In the genomic region with DNA sequence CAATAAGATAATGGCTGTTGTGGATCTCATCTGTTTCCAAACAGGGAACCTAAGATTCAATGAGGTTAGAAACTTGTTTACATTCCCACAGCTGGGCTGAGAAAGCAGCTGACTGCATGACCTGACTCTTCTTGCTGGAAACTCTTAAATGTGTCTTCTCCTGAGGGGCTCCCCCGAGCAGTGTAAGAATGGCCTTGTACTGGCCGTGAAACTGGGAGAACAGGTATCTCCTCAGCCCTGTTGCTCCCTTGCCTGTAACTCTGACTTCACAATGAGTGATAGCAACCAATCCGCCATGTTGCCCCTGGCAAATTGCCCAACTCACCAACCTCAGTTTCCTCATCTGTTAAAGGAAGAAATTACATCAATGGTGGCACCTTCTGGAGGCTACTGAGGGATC, we compare ENCODE assay signal across 18 cellular contexts. TPM values are rescaled to one million over a fixed set of nuclear protein-coding genes. Genes with fewer than 3 reads are reported as not detected.
DNase-seq lines count a peak whose midpoint lies in the region; ATAC-seq, FAIRE-seq and TF ChIP-seq lines count a peak whose summit lies in the region.
"Had no signal": no experiment of that assay in that cellular context is flagged by ENCODE, and none has a peak within 500 bp of the region (broad histone marks: within the 10 kb centered on the region; RNA-seq: fewer than 3 reads in every experiment).

No MANE protein-coding gene starts in this region.

- no peak for TF ChIP-seq RAD21 in K562 (CRISPR knock-in tag; conservative IDR thresholded peaks at IDR 0.05 in 1 of 2, IDR thresholded peaks at IDR 0.05 in 1 of 2)

- H3K79me1 ChIP-seq in mesenchymal stem cell (replicated peaks; ENCODE audit: low read length, poor library complexity, severe bottlenecking), result no peaks in the 10 kb centered on the region

- CTCF ChIA-PET in K562 (lab: Yijun Ruan, JAX; ENCODE audit: low intra/inter-chr PET ratio), result no interaction called here

- intact Hi-C loops in K562 (cut with micrococcal nuclease), result no loop called here

- no peak overlapping the region for H3K4me2 ChIP-seq in K562 (ENCODE audit: insufficient read depth, low read length)
- no peak overlapping the region for H3K4me2 ChIP-seq in mesenchymal stem cell (ENCODE audit: low read length, poor library complexity, severe bottlenecking)

- 0% methylated on average over 3 of the region's 3 CpGs for WGBS in K562 (ENCODE audit: insufficient coverage, low coverage, missing lambda C conversion rate)
- WGBS in endodermal cell (ENCODE audit: insufficient coverage in 1 of 2, insufficient read length in 1 of 2), 2 experiments, result 83 to 84% methylated on average over 2 to 3 of the region's 3 CpGs
- 61% methylated on average over 3 of the region's 3 CpGs for WGBS in mesenchymal stem cell

- H3K23ac ChIP-seq in mesenchymal stem cell (ENCODE audit: low read length in 2 of 2), result no peak overlapping the region

- H3K4me3 Mint-ChIP-seq in endodermal cell, result no peak overlapping the region
- H3K4me3 Mint-ChIP-seq: CD4-positive, CD25-positive, alpha-beta regulatory T cell; CD8-positive, alpha-beta memory T cell; H9 had no signal

- no peaks in the 10 kb centered on the region for H3K9me3 ChIP-seq in K562 (replicated peaks; ENCODE audit: control insufficient read depth, insufficient read depth, low read depth, low read length)
- H3K9me3 ChIP-seq in endodermal cell (ENCODE audit: control insufficient read depth, low read length), result peaks cover 14% of the 10 kb centered on the region
- no peaks in the 10 kb centered on the region for H3K9me3 ChIP-seq in mesenchymal stem cell (ENCODE audit: control insufficient read depth, low read length)
- H3K9me3 ChIP-seq: BE2C had no signal

- no peak overlapping the region for H2BK5ac ChIP-seq in mesenchymal stem cell (ENCODE audit: low read depth, low read length, poor library complexity, severe bottlenecking)

- H3K27me3 ChIP-seq in K562 (ENCODE audit: control insufficient read depth in 2 of 2, insufficient read depth in 2 of 2, low read length in 2 of 2) (no peaks in the 10 kb centered on the region; a peak in 1 of 5 replicates), endodermal cell (ENCODE audit: control insufficient read depth, insufficient read depth, low read length, poor library complexity, severe bottlenecking) (no peaks in the 10 kb centered on the region), mesenchymal stem cell (ENCODE audit: control insufficient read depth in 1 of 2, insufficient read depth in 1 of 2, low read length in 2 of 2) (no peaks in the 10 kb centered on the region)

- H3K18ac ChIP-seq in mesenchymal stem cell (ENCODE audit: low read depth in 1 of 2, low read length in 2 of 2), result no peak overlapping the region

- no peaks in the 10 kb centered on the region for H3K79me2 ChIP-seq in K562 (ENCODE audit: control insufficient read depth, insufficient read depth, low read length)

- no peaks in the 10 kb centered on the region for H3K9me1 ChIP-seq in K562 (ENCODE audit: control insufficient read depth, insufficient read depth, low read length)

- peaks cover 3% of the 10 kb centered on the region for H3K27me3 Mint-ChIP-seq in endodermal cell (ENCODE audit: insufficient read depth)

- ATAC-seq in K562 (no peak), GM18519 (IDR thresholded peaks at IDR 0.05; ENCODE audit: low FRiP score, unreplicated experiment) (no peak)
- ATAC-seq: HepG2 had no signal

- TF ChIP-seq POLR2A in K562 (conservative IDR thresholded peaks at IDR 0.05), result no peak

- no peak overlapping the region for H2BK15ac ChIP-seq in mesenchymal stem cell (ENCODE audit: low read depth, poor library complexity, severe bottlenecking)

- no peaks in the 10 kb centered on the region for H3K36me3 Mint-ChIP-seq in endodermal cell (ENCODE audit: low read depth)
- H3K36me3 Mint-ChIP-seq: CD4-positive, CD25-positive, alpha-beta regulatory T cell; CD8-positive, alpha-beta memory T cell had no signal

- FAIRE-seq in K562 (lab: Jason Lieb, UNC), result no peak
- FAIRE-seq: A204.1, D721Med, HepG2 had no signal

- no peak overlapping the region for H4K91ac ChIP-seq in mesenchymal stem cell (ENCODE audit: low read length)

- no peak overlapping the region for H3K14ac ChIP-seq in mesenchymal stem cell (ENCODE audit: low read length in 2 of 2)

- H3K4me3 ChIP-seq in K562 (no peak overlapping the region), endodermal cell (ENCODE audit: low read length) (no peak overlapping the region), mesenchymal stem cell (ENCODE audit: insufficient read depth in 1 of 2, low read depth in 1 of 2, low read length in 2 of 2) (no peak overlapping the region)

- peaks cover 4% of the 10 kb centered on the region for H3K9me3 Mint-ChIP-seq in endodermal cell
- H3K9me3 Mint-ChIP-seq: CD4-positive, CD25-positive, alpha-beta regulatory T cell; CD8-positive, alpha-beta memory T cell had no signal

- no TSS peak for BruUV-seq in K562 (replicated peaks; lab: Mats Ljungman, UMichigan)

- DNase-seq in K562 (ENCODE audit: extremely low read depth in 1 of 4, low spot score in 3 of 4), result no peak
- no peak for DNase-seq in endodermal cell
- peak; percentile 21 for DNase-seq in iris pigment epithelial cell (ENCODE audit: low read depth)
- no peak for DNase-seq in NCI-H2196 (lab: John Stamatoyannopoulos, UW; ENCODE audit: unreplicated experiment)
- no peak for DNase-seq in mesenchymal stem cell
- DNase-seq: ACHN; BE2C; C1 segment of cervical spinal cord; CD4-positive, CD25-positive, alpha-beta regulatory T cell; CD8-positive, alpha-beta memory T cell; COR-L47; GDM1; GOT3; H9 had no signal

- no peak overlapping the region for H2AFZ ChIP-seq in K562 (ENCODE audit: low read depth, low read length)
- no peak overlapping the region for H2AFZ ChIP-seq in mesenchymal stem cell (ENCODE audit: low read depth, low read length)

- peaks cover 11% of the 10 kb centered on the region for H3K4me1 Mint-ChIP-seq in endodermal cell

- H3K4ac ChIP-seq in mesenchymal stem cell (ENCODE audit: low read depth in 1 of 2, low read length in 2 of 2), result no peak overlapping the region

- H2BK12ac ChIP-seq in mesenchymal stem cell (ENCODE audit: low read length in 2 of 2), result no peak overlapping the region

- H3K4me1 ChIP-seq in K562 (replicated peaks in 1 of 2; ENCODE audit: control insufficient read depth in 2 of 2, insufficient read depth in 2 of 2, low read length in 2 of 2) (no peaks in the 10 kb centered on the region), endodermal cell (ENCODE audit: control insufficient read depth, insufficient read depth, low read length) (no peaks in the 10 kb centered on the region), mesenchymal stem cell (ENCODE audit: control insufficient read depth, insufficient read depth, low read depth, low read length) (no peaks in the 10 kb centered on the region)
- H3K4me1 ChIP-seq: BE2C had no signal

- no peaks in the 10 kb centered on the region for H4K20me1 ChIP-seq in K562 (replicated peaks; ENCODE audit: control insufficient read depth, insufficient read depth, low read length)

- TF ChIP-seq EP300 in K562 (IDR thresholded peaks at IDR 0.05; ENCODE audit: low read length), result no peak

- H3K9ac ChIP-seq in K562 (ENCODE audit: insufficient read depth in 1 of 2, low read depth in 2 of 2, low read length in 2 of 2) (no peak overlapping the region), endodermal cell (ENCODE audit: extremely low read depth, low read length, poor library complexity, severe bottlenecking) (no peak overlapping the region), mesenchymal stem cell (ENCODE audit: low read length) (no peak overlapping the region)

- H2AK5ac ChIP-seq in mesenchymal stem cell (ENCODE audit: low read length, severe bottlenecking), result no peak overlapping the region

- H3K27ac Mint-ChIP-seq in endodermal cell, result peak overlapping the region; percentile 45
- H3K27ac Mint-ChIP-seq: CD4-positive, CD25-positive, alpha-beta regulatory T cell; CD8-positive, alpha-beta memory T cell; H9 had no signal

- TF ChIP-seq CTCF in K562 (IDR thresholded peaks at IDR 0.05 in 2 of 3, conservative IDR thresholded peaks at IDR 0.05 in 1 of 3; ENCODE audit: insufficient read depth in 2 of 3, low read depth in 1 of 3, low read length in 3 of 3), result no peak
- TF ChIP-seq CTCF in endodermal cell (conservative IDR thresholded peaks at IDR 0.05), result no peak

- POLR2A ChIA-PET in K562 (lab: Yijun Ruan, JAX), result interaction anchor here (1.0 kb wide), 1 partner anchor 9 kb away, joined by 3 read pairs; no protein-coding TSS in a partner anchor

- no peak overlapping the region for H4K8ac ChIP-seq in mesenchymal stem cell (ENCODE audit: low read length)

- in situ Hi-C loops in K562 (cut with MboI), result no loop called here

- H2BK120ac ChIP-seq in mesenchymal stem cell (ENCODE audit: low read depth, low read length), result no peak overlapping the region

- H3K27ac ChIP-seq in K562 (ENCODE audit: extremely low read depth, low read depth, low read length) (no peak overlapping the region), endodermal cell (ENCODE audit: low read depth, low read length) (no peak overlapping the region), mesenchymal stem cell (ENCODE audit: low read length, poor library complexity, severe bottlenecking) (no peak overlapping the region)

- H3K36me3 ChIP-seq in K562 (ENCODE audit: control insufficient read depth, insufficient read depth, low read length) (no peaks in the 10 kb centered on the region), endodermal cell (ENCODE audit: control insufficient read depth, insufficient read depth, low read length) (no peaks in the 10 kb centered on the region), mesenchymal stem cell (ENCODE audit: control insufficient read depth in 1 of 2, insufficient read depth in 2 of 2, low read depth in 1 of 2, low read length in 2 of 2) (no peaks in the 10 kb centered on the region)
- H3K36me3 ChIP-seq: BE2C had no signal

RNA-seq across cellular contexts. Expression of gene CCL2, which starts 59.1 kb away (rescaled TPM):
- total RNA-seq in K562 (2011; cell fraction: chromatin; rRNA removed; ENCODE audit: low replicate concordance), result 0.81 TPM in 1 of 2 replicates, not detected in the other
- total RNA-seq in K562 (2011; cell fraction: nucleolus; rRNA removed), result 0.66 and 0.67 TPM in 2 replicates
- 0.73 and 1.4 TPM in 2 replicates for total RNA-seq in K562 (2011; cell fraction: nucleoplasm; rRNA removed)
- total RNA-seq in K562 (2014; rRNA removed) (0.54 and 0.82 TPM in 2 replicates), K562 (2014; rRNA removed; fragmentation: Illumina TruSeq; extraction: Trizol) (0.86 and 0.87 TPM in 2 replicates), K562 (2015; rRNA removed; fragmentation: Illumina TruSeq; extraction: Trizol) (4.4 and 5.4 TPM in 2 replicates), K562 (2021) (0.86 and 1.0 TPM in 2 replicates), endodermal cell (10 to 100 TPM; 23.8 to 61.4 TPM)
- polyA plus RNA-seq in K562 (2011; rRNA removed) (0.73 and 3.2 TPM in 2 replicates), K562 (2014; fragmentation: Illumina TruSeq; extraction: Trizol) (0.88 and 1.5 TPM in 2 replicates), K562 (2014; fragmentation: Nextera tagmentation; extraction: Ambion mirVana) (1 to 10 TPM; 1.9 to 2.2 TPM), K562 (2014; rRNA removed) (0.11 and 0.61 TPM in 2 replicates)
- polyA plus RNA-seq in K562 (2011; cell fraction: cytosol; rRNA removed), result 0.59 and 2.7 TPM in 2 replicates
- polyA plus RNA-seq in K562 (2011; cell fraction: nucleus; rRNA removed), result 0.73 and 4.0 TPM in 2 replicates
- 1.1 and 2.8 TPM in 2 replicates for polyA plus RNA-seq in K562 (2012)
- polyA minus RNA-seq in K562 (2011; rRNA and poly(A)+ RNA removed), result 1.1 and 2.6 TPM in 2 replicates
- polyA minus RNA-seq in K562 (2011; cell fraction: cytosol; rRNA and poly(A)+ RNA removed), result 1.6 TPM in 1 of 2 replicates, not detected in the other
- 0.56 and 1.1 TPM in 2 replicates for polyA minus RNA-seq in K562 (2011; cell fraction: nucleus; rRNA and poly(A)+ RNA removed)
- polyA plus RNA-seq in endodermal cell (2013, experiment 1 of 2), result 43.6 TPM
- 54.7 TPM for polyA plus RNA-seq in endodermal cell (2013, experiment 2 of 2)
- polyA plus RNA-seq in mesenchymal stem cell (2013, experiment 1 of 2), result 11.1 TPM
- 11.4 TPM for polyA plus RNA-seq in mesenchymal stem cell (2013, experiment 2 of 2)
- total RNA-seq: CD4-positive, CD25-positive, alpha-beta regulatory T cell; HepG2 had no signal
- polyA plus RNA-seq: CD4-positive, CD25-positive, alpha-beta regulatory T cell; CD8-positive, alpha-beta memory T cell; HepG2 had no signal
